ENCODE assay signal across 1 cellular context in the genomic region with DNA sequence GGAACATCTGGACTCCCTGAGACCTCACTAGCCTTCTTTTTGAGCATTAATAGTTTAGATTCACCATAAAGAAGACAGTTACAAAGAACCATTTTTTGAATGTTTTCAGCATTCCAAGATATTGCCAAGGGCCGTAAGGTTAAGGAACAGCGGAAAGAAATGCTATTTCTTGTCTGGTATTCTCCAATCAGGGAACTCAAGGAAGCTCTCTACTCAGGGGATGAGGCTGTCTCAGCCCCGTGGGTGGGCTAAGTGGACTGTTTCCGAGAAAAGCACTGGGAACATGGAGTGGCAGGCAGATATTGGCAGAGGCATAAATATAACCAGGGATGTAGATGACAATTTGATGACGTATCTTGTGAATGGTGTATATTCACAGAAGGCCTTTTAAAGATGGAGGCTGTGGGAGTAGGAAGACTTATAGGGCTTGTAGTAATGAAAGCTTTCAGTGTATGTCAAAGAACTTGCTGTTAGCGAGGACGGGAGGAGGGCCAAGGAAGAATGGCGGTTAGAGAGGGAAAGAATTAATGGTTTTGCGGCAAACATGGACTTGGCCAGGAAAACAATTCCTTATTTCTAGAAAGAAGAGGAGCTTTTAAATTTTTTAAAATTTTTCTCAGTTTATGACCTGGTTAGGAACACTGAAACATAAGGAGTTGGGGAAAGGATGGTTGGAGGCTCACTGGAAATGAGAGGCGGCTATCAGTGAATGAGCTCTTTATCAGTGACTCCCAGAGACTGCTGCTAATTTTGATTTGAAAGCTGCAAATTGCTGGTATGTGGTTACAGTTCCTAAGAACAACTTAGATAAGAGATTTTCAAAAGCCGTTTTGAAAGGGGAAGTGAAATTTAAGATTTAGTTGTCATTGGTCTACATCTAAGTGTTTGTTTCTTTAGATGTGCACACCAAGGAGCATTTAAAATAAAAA.
TF ChIP-seq lines count a peak whose summit lies in the region.

No MANE protein-coding gene starts in this region.

TF ChIP-seq in GM12878, 131 proteins besides CTCF, POLR2A, EP300 and RAD21 (continued from another document and continues in another):
- TF ChIP-seq, protein P1, sequence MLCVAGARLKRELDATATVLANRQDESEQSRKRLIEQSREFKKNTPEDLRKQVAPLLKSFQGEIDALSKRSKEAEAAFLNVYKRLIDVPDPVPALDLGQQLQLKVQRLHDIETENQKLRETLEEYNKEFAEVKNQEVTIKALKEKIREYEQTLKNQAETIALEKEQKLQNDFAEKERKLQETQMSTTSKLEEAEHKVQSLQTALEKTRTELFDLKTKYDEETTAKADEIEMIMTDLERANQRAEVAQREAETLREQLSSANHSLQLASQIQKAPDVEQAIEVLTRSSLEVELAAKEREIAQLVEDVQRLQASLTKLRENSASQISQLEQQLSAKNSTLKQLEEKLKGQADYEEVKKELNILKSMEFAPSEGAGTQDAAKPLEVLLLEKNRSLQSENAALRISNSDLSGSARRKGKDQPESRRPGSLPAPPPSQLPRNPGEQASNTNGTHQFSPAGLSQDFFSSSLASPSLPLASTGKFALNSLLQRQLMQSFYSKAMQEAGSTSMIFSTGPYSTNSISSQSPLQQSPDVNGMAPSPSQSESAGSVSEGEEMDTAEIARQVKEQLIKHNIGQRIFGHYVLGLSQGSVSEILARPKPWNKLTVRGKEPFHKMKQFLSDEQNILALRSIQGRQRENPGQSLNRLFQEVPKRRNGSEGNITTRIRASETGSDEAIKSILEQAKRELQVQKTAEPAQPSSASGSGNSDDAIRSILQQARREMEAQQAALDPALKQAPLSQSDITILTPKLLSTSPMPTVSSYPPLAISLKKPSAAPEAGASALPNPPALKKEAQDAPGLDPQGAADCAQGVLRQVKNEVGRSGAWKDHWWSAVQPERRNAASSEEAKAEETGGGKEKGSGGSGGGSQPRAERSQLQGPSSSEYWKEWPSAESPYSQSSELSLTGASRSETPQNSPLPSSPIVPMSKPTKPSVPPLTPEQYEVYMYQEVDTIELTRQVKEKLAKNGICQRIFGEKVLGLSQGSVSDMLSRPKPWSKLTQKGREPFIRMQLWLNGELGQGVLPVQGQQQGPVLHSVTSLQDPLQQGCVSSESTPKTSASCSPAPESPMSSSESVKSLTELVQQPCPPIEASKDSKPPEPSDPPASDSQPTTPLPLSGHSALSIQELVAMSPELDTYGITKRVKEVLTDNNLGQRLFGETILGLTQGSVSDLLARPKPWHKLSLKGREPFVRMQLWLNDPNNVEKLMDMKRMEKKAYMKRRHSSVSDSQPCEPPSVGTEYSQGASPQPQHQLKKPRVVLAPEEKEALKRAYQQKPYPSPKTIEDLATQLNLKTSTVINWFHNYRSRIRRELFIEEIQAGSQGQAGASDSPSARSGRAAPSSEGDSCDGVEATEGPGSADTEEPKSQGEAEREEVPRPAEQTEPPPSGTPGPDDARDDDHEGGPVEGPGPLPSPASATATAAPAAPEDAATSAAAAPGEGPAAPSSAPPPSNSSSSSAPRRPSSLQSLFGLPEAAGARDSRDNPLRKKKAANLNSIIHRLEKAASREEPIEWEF (IDR thresholded peaks at IDR 0.05; ENCODE audit: insufficient replicate concordance, low read depth, low read length): no peak
- TF ChIP-seq MTA2 (IDR thresholded peaks at IDR 0.05; ENCODE audit: low read depth) (peak; percentile 91), HCFC1 (IDR thresholded peaks at IDR 0.05; ENCODE audit: low read length) (no peak), RELB (IDR thresholded peaks at IDR 0.05; ENCODE audit: low read depth) (peak; percentile 72; the same call in 1 of the 2 replicates), EGR1 (IDR thresholded peaks at IDR 0.05; ENCODE audit: borderline replicate concordance in 1 of 2, low read depth in 2 of 2, low read length in 2 of 2) (no peak), KAT2A (conservative IDR thresholded peaks at IDR 0.05; ENCODE audit: control insufficient read depth, low read depth, low read length) (no peak), MAX (IDR thresholded peaks at IDR 0.05; ENCODE audit: low read depth, low read length) (no peak), ZSCAN29 (IDR thresholded peaks at IDR 0.05) (no peak), BRCA1 (IDR thresholded peaks at IDR 0.05; ENCODE audit: low read depth, low read length) (no peak), EED (IDR thresholded peaks at IDR 0.05; ENCODE audit: low read depth) (no peak), LARP7 (IDR thresholded peaks at IDR 0.05) (no peak), RCOR1 (conservative IDR thresholded peaks at IDR 0.05; ENCODE audit: low read depth, low read length) (no peak), ZNF274 (IDR thresholded peaks at IDR 0.05; ENCODE audit: insufficient read depth, insufficient read length) (no peak), CHD2 (IDR thresholded peaks at IDR 0.05; ENCODE audit: borderline replicate concordance, low read depth, low read length) (no peak), ZBED1 (IDR thresholded peaks at IDR 0.05; ENCODE audit: borderline replicate concordance) (0 out of 2 replicates have a peak, but pooled peaks have one; percentile 50), SMAD1 (IDR thresholded peaks at IDR 0.05; ENCODE audit: low read depth, partially characterized antibody) (no peak), TCF7 (IDR thresholded peaks at IDR 0.05; ENCODE audit: borderline replicate concordance) (no peak), WRNIP1 (IDR thresholded peaks at IDR 0.05; ENCODE audit: borderline replicate concordance, low read depth, low read length) (no peak), RBBP5 (conservative IDR thresholded peaks at IDR 0.05) (no peak), PAX8 (IDR thresholded peaks at IDR 0.05) (no peak), BACH1 (IDR thresholded peaks at IDR 0.05; ENCODE audit: borderline replicate concordance) (no peak; the same call in 1 of the 2 replicates), RELA (IDR thresholded peaks at IDR 0.05; ENCODE audit: borderline replicate concordance, partially characterized antibody) (no peak), MLLT1 (IDR thresholded peaks at IDR 0.05) (0 out of 2 replicates have a peak, but pooled peaks have one; percentile 17), NFYA (IDR thresholded peaks at IDR 0.05; ENCODE audit: borderline replicate concordance, low read depth, low read length) (no peak), STAT3 (IDR thresholded peaks at IDR 0.05; ENCODE audit: low read depth, low read length) (no peak), GABPA (IDR thresholded peaks at IDR 0.05; ENCODE audit: low read depth) (0 out of 2 replicates have a peak, but pooled peaks have one; percentile 26), RAD51 (IDR thresholded peaks at IDR 0.05) (no peak), TBL1XR1 (IDR thresholded peaks at IDR 0.05; ENCODE audit: low read depth, low read length) (no peak), TCF12 (IDR thresholded peaks at IDR 0.05; ENCODE audit: low read depth, low read length) (no peak), ZZZ3 (IDR thresholded peaks at IDR 0.05; ENCODE audit: control insufficient read depth, insufficient read length, low read depth) (no peak), TARDBP (IDR thresholded peaks at IDR 0.05; ENCODE audit: borderline replicate concordance) (no peak), IRF4 (IDR thresholded peaks at IDR 0.05; ENCODE audit: low read depth, low read length) (no peak), SMARCA5 (IDR thresholded peaks at IDR 0.05) (no peak), ESRRA (IDR thresholded peaks at IDR 0.05; ENCODE audit: low read length) (no peak), IKZF2 (IDR thresholded peaks at IDR 0.05) (peak; percentile 88 to 91), BCL3 (IDR thresholded peaks at IDR 0.05; ENCODE audit: borderline replicate concordance, insufficient read depth, low read depth, low read length, poor library complexity, severe bottlenecking) (no peak), NFIC (IDR thresholded peaks at IDR 0.05; ENCODE audit: low read depth, low read length) (peak; percentile 65), CBX3 (IDR thresholded peaks at IDR 0.05; ENCODE audit: borderline replicate concordance, low read depth) (no peak), CHD4 (IDR thresholded peaks at IDR 0.05) (no peak), ATF3 (IDR thresholded peaks at IDR 0.05; ENCODE audit: borderline replicate concordance, extremely low read depth, low read depth, low read length) (no peak), SMC3 (IDR thresholded peaks at IDR 0.05; ENCODE audit: borderline replicate concordance, low read length) (no peak), ZNF24 (IDR thresholded peaks at IDR 0.05) (no peak)
- TF ChIP-seq, protein P2, sequence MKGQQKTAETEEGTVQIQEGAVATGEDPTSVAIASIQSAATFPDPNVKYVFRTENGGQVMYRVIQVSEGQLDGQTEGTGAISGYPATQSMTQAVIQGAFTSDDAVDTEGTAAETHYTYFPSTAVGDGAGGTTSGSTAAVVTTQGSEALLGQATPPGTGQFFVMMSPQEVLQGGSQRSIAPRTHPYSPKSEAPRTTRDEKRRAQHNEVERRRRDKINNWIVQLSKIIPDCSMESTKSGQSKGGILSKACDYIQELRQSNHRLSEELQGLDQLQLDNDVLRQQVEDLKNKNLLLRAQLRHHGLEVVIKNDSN (IDR thresholded peaks at IDR 0.05; ENCODE audit: borderline replicate concordance, extremely low read length, insufficient read depth, low read depth, low read length): no peak
- TF ChIP-seq, protein P3, sequence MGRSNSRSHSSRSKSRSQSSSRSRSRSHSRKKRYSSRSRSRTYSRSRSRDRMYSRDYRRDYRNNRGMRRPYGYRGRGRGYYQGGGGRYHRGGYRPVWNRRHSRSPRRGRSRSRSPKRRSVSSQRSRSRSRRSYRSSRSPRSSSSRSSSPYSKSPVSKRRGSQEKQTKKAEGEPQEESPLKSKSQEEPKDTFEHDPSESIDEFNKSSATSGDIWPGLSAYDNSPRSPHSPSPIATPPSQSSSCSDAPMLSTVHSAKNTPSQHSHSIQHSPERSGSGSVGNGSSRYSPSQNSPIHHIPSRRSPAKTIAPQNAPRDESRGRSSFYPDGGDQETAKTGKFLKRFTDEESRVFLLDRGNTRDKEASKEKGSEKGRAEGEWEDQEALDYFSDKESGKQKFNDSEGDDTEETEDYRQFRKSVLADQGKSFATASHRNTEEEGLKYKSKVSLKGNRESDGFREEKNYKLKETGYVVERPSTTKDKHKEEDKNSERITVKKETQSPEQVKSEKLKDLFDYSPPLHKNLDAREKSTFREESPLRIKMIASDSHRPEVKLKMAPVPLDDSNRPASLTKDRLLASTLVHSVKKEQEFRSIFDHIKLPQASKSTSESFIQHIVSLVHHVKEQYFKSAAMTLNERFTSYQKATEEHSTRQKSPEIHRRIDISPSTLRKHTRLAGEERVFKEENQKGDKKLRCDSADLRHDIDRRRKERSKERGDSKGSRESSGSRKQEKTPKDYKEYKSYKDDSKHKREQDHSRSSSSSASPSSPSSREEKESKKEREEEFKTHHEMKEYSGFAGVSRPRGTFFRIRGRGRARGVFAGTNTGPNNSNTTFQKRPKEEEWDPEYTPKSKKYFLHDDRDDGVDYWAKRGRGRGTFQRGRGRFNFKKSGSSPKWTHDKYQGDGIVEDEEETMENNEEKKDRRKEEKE (IDR thresholded peaks at IDR 0.05): no peak
- TF ChIP-seq, protein P4, sequence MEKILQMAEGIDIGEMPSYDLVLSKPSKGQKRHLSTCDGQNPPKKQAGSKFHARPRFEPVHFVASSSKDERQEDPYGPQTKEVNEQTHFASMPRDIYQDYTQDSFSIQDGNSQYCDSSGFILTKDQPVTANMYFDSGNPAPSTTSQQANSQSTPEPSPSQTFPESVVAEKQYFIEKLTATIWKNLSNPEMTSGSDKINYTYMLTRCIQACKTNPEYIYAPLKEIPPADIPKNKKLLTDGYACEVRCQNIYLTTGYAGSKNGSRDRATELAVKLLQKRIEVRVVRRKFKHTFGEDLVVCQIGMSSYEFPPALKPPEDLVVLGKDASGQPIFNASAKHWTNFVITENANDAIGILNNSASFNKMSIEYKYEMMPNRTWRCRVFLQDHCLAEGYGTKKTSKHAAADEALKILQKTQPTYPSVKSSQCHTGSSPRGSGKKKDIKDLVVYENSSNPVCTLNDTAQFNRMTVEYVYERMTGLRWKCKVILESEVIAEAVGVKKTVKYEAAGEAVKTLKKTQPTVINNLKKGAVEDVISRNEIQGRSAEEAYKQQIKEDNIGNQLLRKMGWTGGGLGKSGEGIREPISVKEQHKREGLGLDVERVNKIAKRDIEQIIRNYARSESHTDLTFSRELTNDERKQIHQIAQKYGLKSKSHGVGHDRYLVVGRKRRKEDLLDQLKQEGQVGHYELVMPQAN (conservative IDR thresholded peaks at IDR 0.05): no peak
